ENCODE assay signal across 8 cellular contexts in genomic region chr1:228393268-228393699, GRCh38. TPM values are rescaled to one million over a fixed set of nuclear protein-coding genes. Genes with fewer than 3 reads are reported as not detected.
DNase-seq lines count a peak whose midpoint lies in the region; TF ChIP-seq lines count a peak whose summit lies in the region.
"Had no signal": no experiment of that assay in that cellular context is flagged by ENCODE, and none has a peak within 500 bp of the region (broad histone marks: within the 10 kb centered on the region; RNA-seq: fewer than 3 reads in every experiment).

No MANE protein-coding gene starts in this region.

- peak; percentile 63 to 79 for DNase-seq in PC-9
- DNase-seq in fibroblast of gingiva (ENCODE audit: low read depth): peak; percentile 75
- no peak for DNase-seq in retinal pigment epithelial cell (ENCODE audit: low read depth)
- DNase-seq in cerebellar nuclear complex (lab: John Stamatoyannopoulos, UW): no peak
- no peak for DNase-seq in stimulated activated CD4-positive, alpha-beta T cell treated with anti-CD3 and anti-CD28 coated beads, Interleukin-12 subunit alpha, Interleukin-12 subunit beta, amount 100 ng/mL, for 4 hours
- DNase-seq in C1 segment of cervical spinal cord (lab: John Stamatoyannopoulos, UW): no peak
- DNase-seq: NCI-H1694 treated with DMSO at 0.1 percent for 48 hours had no signal

- H3K27ac ChIP-seq in PC-9: peak overlapping the region; percentile 17; the same call in 1 of the 2 replicates

- TF ChIP-seq CTCF in GM12874 (IDR thresholded peaks at IDR 0.05; ENCODE audit: insufficient read depth, low read depth, low read length) (0 out of 2 replicates have a peak, but pooled peaks have one; percentile 21), PC-9 (conservative IDR thresholded peaks at IDR 0.05) (peak; percentile 57; the same call in 1 of the 2 replicates), retinal pigment epithelial cell (conservative IDR thresholded peaks at IDR 0.05; ENCODE audit: low read depth, low read length) (peak; percentile 84)

- CTCF ChIA-PET in PC-9 (lab: Charles Lee): interaction anchor here (0.5 to 1.6 kb wide), 8 partner anchors 13 to 394 kb away, joined by 3 to 7 read pairs (median 4); partner anchors contain the start of gene TRIM11

- H3K36me3 ChIP-seq in PC-9 (ENCODE audit: low read depth): peaks cover 15% of the 10 kb centered on the region; the same call in 1 of the 2 replicates

- peaks cover 11% of the 10 kb centered on the region for H4K20me1 ChIP-seq in PC-9 (ENCODE audit: insufficient read depth)

- H3K4me1 ChIP-seq in PC-9 (replicated peaks; ENCODE audit: insufficient read depth): peaks cover 20% of the 10 kb centered on the region

- no peaks in the 10 kb centered on the region for H3K27me3 ChIP-seq in PC-9 (ENCODE audit: insufficient read depth, low read depth)

- H3F3A ChIP-seq in PC-9 (ENCODE audit: insufficient read depth, low read depth): peaks cover 35% of the 10 kb centered on the region

- 0 out of 2 replicates have a peak, but pooled peaks cover 7% of the 10 kb centered on the region for H3K79me2 ChIP-seq in PC-9 (ENCODE audit: low read depth)

- H3K4me3 ChIP-seq in PC-9 (no peak overlapping the region), retinal pigment epithelial cell (ENCODE audit: low read length) (no peak overlapping the region)

- POLR2A ChIA-PET in PC-9 (lab: Charles Lee; ENCODE audit: unreplicated experiment): interaction anchor here (0.5 to 0.7 kb wide), 4 partner anchors 25 to 634 kb away, joined by 3 to 24 read pairs (median 6); no protein-coding TSS in a partner anchor

- no peak overlapping the region for H2AFZ ChIP-seq in PC-9

- intact Hi-C loops in PC-9 (cut with micrococcal nuclease; ENCODE audit: unreplicated experiment): loop anchor here (1.0 to 5.0 kb wide), 2 partner anchors 261 to 631 kb away; no protein-coding TSS in a partner anchor

- no peaks in the 10 kb centered on the region for H3K9me3 ChIP-seq in PC-9 (ENCODE audit: insufficient read depth, low read depth)

- H3K4me2 ChIP-seq in PC-9: no peak overlapping the region

- H3K9me2 ChIP-seq in PC-9 (ENCODE audit: insufficient read depth): no peaks in the 10 kb centered on the region

- BruUV-seq in PC-9 (replicated peaks; lab: Mats Ljungman, UMichigan): no TSS peak

RNA-seq across cellular contexts. Expression of gene TRIM11, which starts 13.4 kb away (rescaled TPM):
- total RNA-seq in PC-9 (2021): 76.5 and 78.2 TPM in 2 replicates

RNA-seq across cellular contexts. Expression of gene TRIM17, which starts 23.4 kb away (rescaled TPM):
- 47.4 and 55.5 TPM in 2 replicates for total RNA-seq in PC-9 (2021)

Comparison
In these comparisons a context has a peak if more than half of its experiments do, and no peak if none do; other contexts are left out.
1. CTCF ChIP-seq: peak in every context shown above with its lines; median percentile 84 in retinal pigment epithelial cell; 57 in PC-9; 21 in GM12874.
2. DNase-seq: peak in PC-9 (2 of 2) and fibroblast of gingiva (single experiment); none in retinal pigment epithelial cell (single experiment), cerebellar nuclear complex (0 of 2), stimulated activated CD4-positive, alpha-beta T cell treated with anti-CD3 and anti-CD28 coated beads, Interleukin-12 subunit alpha, Interleukin-12 subunit beta, amount 100 ng/mL, for 4 hours (single experiment) and C1 segment of cervical spinal cord (0 of 14).